24 cellular contexts compared by ENCODE assay signal in the genomic region with DNA sequence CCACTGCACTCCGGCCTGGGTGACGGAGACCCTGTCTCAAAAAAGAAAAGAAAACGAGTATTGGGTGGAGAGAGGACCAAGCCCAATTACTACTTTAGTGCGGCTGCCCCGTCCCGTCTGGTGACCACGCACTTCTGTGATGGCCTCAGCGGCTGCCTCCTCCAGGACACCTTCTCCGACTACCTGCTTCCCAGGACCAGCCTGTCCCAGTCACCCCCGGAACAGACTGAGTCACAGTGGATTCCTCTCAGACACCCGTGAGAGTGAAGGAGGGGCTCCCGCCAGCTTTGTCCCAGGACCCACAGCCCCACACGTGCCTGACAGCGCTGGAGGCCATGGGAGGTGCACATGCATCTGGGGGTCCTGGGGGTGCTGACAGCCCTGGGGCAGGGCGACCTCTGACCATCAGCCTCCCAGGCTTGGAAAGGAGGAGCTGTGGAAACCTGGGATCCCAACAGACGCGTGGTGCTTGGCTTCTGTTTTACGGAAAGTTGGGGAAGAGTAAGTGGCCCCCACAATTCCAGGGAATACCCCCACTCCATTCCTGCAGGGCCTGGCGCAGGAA. TPM values are rescaled to one million over a fixed set of nuclear protein-coding genes. Genes with fewer than 3 reads are reported as not detected.
"Had no signal": no experiment of that assay in that cellular context is flagged by ENCODE, and none has a peak within 500 bp of the region (broad histone marks: within the 10 kb centered on the region; RNA-seq: fewer than 3 reads in every experiment).

No MANE protein-coding gene starts in this region.

- H3K27ac ChIP-seq: coronary artery, esophagus muscularis mucosa, parathyroid adenoma, tibial nerve had no signal

- H3K27ac Mint-ChIP-seq: activated CD4-positive, alpha-beta memory T cell treated with anti-CD3 and anti-CD28 coated beads for 36 hours; activated naive CD8-positive, alpha-beta T cell treated with anti-CD3 and anti-CD28 coated beads for 36 hours had no signal

- H3K9ac ChIP-seq: parathyroid adenoma had no signal

- H3K9me3 ChIP-seq: esophagus muscularis mucosa, neutrophil, tibial nerve had no signal

- H3K4me1 ChIP-seq: parathyroid adenoma had no signal

- H3K4me3 ChIP-seq: coronary artery, esophagus muscularis mucosa, tibial nerve had no signal

- H3K79me2 ChIP-seq: parathyroid adenoma had no signal

- H2AFZ ChIP-seq: parathyroid adenoma had no signal

- H3K4me3 Mint-ChIP-seq: activated CD4-positive, alpha-beta memory T cell treated with anti-CD3 and anti-CD28 coated beads for 36 hours; activated naive CD8-positive, alpha-beta T cell treated with anti-CD3 and anti-CD28 coated beads for 36 hours had no signal

- H3K9me3 Mint-ChIP-seq: activated CD4-positive, alpha-beta memory T cell treated with anti-CD3 and anti-CD28 coated beads for 36 hours; activated naive CD8-positive, alpha-beta T cell treated with anti-CD3 and anti-CD28 coated beads for 36 hours; naive B cell; stimulated activated naive CD8-positive, alpha-beta T cell treated with anti-CD3 and anti-CD28 coated beads, Interleukin-15, amount 100 ng/mL, for 72 hours had no signal

- FAIRE-seq: frontal cortex had no signal

- DNase-seq: activated CD4-positive, alpha-beta memory T cell treated with anti-CD3 and anti-CD28 coated beads for 36 hours; activated CD4-positive, alpha-beta T cell treated with anti-CD3 and anti-CD28 coated beads for 48 hours; activated naive CD4-positive, alpha-beta T cell treated with Interleukin-2 at 50 U/mL for 16 hours; activated naive CD8-positive, alpha-beta T cell treated with anti-CD3 and anti-CD28 coated beads for 36 hours; cerebellar nuclear complex; mesenchymal stem cell; naive B cell; stimulated activated CD4-positive, alpha-beta T cell treated with anti-CD3 and anti-CD28 coated beads, Interleukin-12 subunit alpha, Interleukin-12 subunit beta, amount 100 ng/mL, for 4 hours; stimulated activated CD4-positive, alpha-beta T cell treated with anti-CD3 and anti-CD28 coated beads, Interleukin-4, amount 100 ng/mL, for 4 hours; stimulated activated naive CD8-positive, alpha-beta T cell treated with anti-CD3 and anti-CD28 coated beads, Interleukin-15, amount 100 ng/mL, for 72 hours had no signal

RNA-seq across cellular contexts. Expression of gene DRD4, which starts 4.8 kb away (rescaled TPM):
- total RNA-seq: bronchial epithelial cell, frontal cortex, liver, pulmonary artery endothelial cell, skeletal muscle tissue had no signal
- polyA plus RNA-seq: liver had no signal

RNA-seq across cellular contexts. Expression of gene SCT, which starts 14.9 kb away (rescaled TPM):
- total RNA-seq: activated CD4-positive, alpha-beta memory T cell treated with anti-CD3 and anti-CD28 coated beads for 36 hours; activated naive CD8-positive, alpha-beta T cell treated with anti-CD3 and anti-CD28 coated beads for 36 hours; bronchial epithelial cell; esophagus muscularis mucosa; frontal cortex; left cardiac atrium; liver; mucosa of gallbladder; pulmonary artery endothelial cell; T-helper 2 cell treated with Interferon-gamma antibody and Interleukin-4, amounts not matched to agents 100 ng/mL and 5 ng/mL, for 36 hours; tibial nerve had no signal
- polyA plus RNA-seq: liver, right cardiac atrium had no signal

RNA-seq across cellular contexts. Expression of gene CDHR5, which starts 17.1 kb away (rescaled TPM):
- total RNA-seq: activated CD4-positive, alpha-beta memory T cell treated with anti-CD3 and anti-CD28 coated beads for 36 hours; activated naive CD8-positive, alpha-beta T cell treated with anti-CD3 and anti-CD28 coated beads for 36 hours; bronchial epithelial cell; frontal cortex; left cardiac atrium; pulmonary artery endothelial cell; right cardiac atrium; tibial nerve had no signal
